ENCODE assay signal across 35 cellular contexts in the genomic region with DNA sequence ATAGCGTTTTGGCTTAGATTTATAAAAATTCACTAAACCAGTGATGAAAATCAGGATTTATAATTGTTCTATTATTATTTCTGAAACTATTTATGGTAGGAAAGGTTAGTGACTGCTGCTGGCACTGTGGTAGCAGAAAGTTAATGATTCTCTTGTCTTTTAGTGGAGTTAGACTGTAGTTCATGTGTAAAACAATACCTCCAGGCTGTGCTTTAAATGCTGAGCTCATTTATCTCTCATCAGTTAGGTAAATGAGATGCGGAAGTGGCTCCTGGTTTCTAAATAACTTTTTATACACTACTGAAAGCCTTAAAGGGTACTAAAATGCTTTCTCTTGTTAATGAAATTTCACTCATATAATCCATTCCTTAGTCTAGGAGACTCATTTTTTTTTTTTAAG.
DNase-seq lines count a peak whose midpoint lies in the region; ATAC-seq, FAIRE-seq and TF ChIP-seq lines count a peak whose summit lies in the region.
"Had no signal": no experiment of that assay in that cellular context is flagged by ENCODE, and none has a peak within 500 bp of the region (broad histone marks: within the 10 kb centered on the region; RNA-seq: fewer than 3 reads in every experiment).

No MANE protein-coding gene starts in this region.

- no TSS peak for BruUV-seq in GM12878 (replicated peaks; lab: Mats Ljungman, UMichigan)

- WGBS in GM12878 (ENCODE audit: insufficient coverage, insufficient replicate concordance, low lambda C conversion rate, missing lambda C conversion rate), result 63% methylated on average over 2 of the region's 2 CpGs
- 14 to 62% methylated on average over 2 of the region's 2 CpGs for WGBS in sigmoid colon, 2 donors

- TF ChIP-seq RAD21 in GM12878 (IDR thresholded peaks at IDR 0.05; ENCODE audit: insufficient read depth, low read depth, low read length), result no peak

- intact Hi-C loops in Right ventricle myocardium superior (cut with DNase I) (no loop called here), GM12878 (cut with micrococcal nuclease; ENCODE audit: unreplicated experiment) (no loop called here), sigmoid colon (cut with DNase I) (no loop called here)

- H3K27me3 ChIP-seq in cardiac muscle cell (no peaks in the 10 kb centered on the region), GM12878 (replicated peaks in 1 of 2; ENCODE audit: control insufficient read depth in 2 of 2, insufficient read depth in 2 of 2, low read length in 1 of 2) (no peaks in the 10 kb centered on the region), keratinocyte (ENCODE audit: control insufficient read depth, extremely low read depth, insufficient read depth, low read length) (no peaks in the 10 kb centered on the region), sigmoid colon (no peaks in the 10 kb centered on the region)
- H3K27me3 ChIP-seq: colonic mucosa, MG63, stomach, thyroid gland had no signal

- H3K36me3 ChIP-seq in cardiac muscle cell (no peaks in the 10 kb centered on the region), GM12878 (ENCODE audit: control insufficient read depth in 2 of 2, insufficient read depth in 2 of 2, low read length in 1 of 2) (no peaks in the 10 kb centered on the region), keratinocyte (ENCODE audit: control insufficient read depth in 2 of 2, extremely low read depth in 1 of 2, insufficient read depth in 2 of 2, low read length in 2 of 2) (no peaks in the 10 kb centered on the region), sigmoid colon (no peaks in the 10 kb centered on the region)
- H3K36me3 ChIP-seq: colonic mucosa, MG63, stomach, thyroid gland had no signal

- CTCF ChIA-PET in GM12878 (lab: Yijun Ruan, JAX), result interaction anchor here (1.7 kb wide), 1 partner anchor 9 kb away, joined by 4 read pairs; no protein-coding TSS in a partner anchor

- H3K27ac ChIP-seq in cardiac muscle cell (peak overlapping the region; percentile 92), GM12878 (ENCODE audit: control insufficient read depth, insufficient read depth) (no peak overlapping the region), keratinocyte (ENCODE audit: control insufficient read depth, insufficient read depth, low read length) (no peak overlapping the region), sigmoid colon (no peak overlapping the region)
- H3K27ac ChIP-seq: colonic mucosa, stomach, thyroid gland had no signal

- no peaks in the 10 kb centered on the region for H4K20me1 ChIP-seq in GM12878 (ENCODE audit: control insufficient read depth, insufficient read depth)
- H4K20me1 ChIP-seq in keratinocyte (ENCODE audit: control insufficient read depth, extremely low read depth, insufficient read depth, low read length), result no peaks in the 10 kb centered on the region

- DNase-seq in cardiac muscle cell (ENCODE audit: low read depth in 1 of 2, low spot score in 1 of 2) (peak in 1 of 2 donors; percentile 18), Right ventricle myocardium superior (no peak), GM12878 (ENCODE audit: low read depth, low spot score) (no peak), keratinocyte (ENCODE audit: low read depth, low spot score) (no peak), dermis blood vessel endothelial cell (no peak), NCI-H2081 treated with DMSO at 0.1 percent for 48 hours (lab: John Stamatoyannopoulos, UW) (no peak), sigmoid colon (no peak)
- DNase-seq: activated B cell treated with CpG ODN at 0.5 μM for 24 hours; activated CD8-positive, alpha-beta memory T cell treated with anti-CD3 and anti-CD28 coated beads, Interleukin-2, amount 50 U/mL, for 48 hours; activated naive CD4-positive, alpha-beta T cell treated with anti-CD3 and anti-CD28 coated beads, Interleukin-2, amount 50 U/mL, for 16 hours; amniotic stem cell; CD4-positive, alpha-beta memory T cell; colonic mucosa; DMS153; effector memory CD4-positive, alpha-beta T cell; foreskin fibroblast; KBM-7; MG63; natural killer cell; NCI-H1417 treated with DMSO at 0.1 percent for 48 hours; NCI-H2081; NCI-H345; retina; small intestine; stimulated activated CD4-positive, alpha-beta T cell treated with anti-CD3 and anti-CD28 coated beads, Interleukin-1b, Interleukin-23, amount 100 ng/mL, for 48 hours; stimulated activated CD8-positive, alpha-beta memory T cell treated with anti-CD3 and anti-CD28 coated beads, Interleukin-4, amount 100 ng/mL, for 48 hours; stomach; T-helper 9 cell; thyroid gland had no signal

- ATAC-seq in Right ventricle myocardium superior (ENCODE audit: poor library complexity) (no peak), GM12878 (peak; percentile 75), GM21515 (IDR thresholded peaks at IDR 0.05; ENCODE audit: unreplicated experiment) (no peak)
- ATAC-seq: activated T-helper 17 cell treated with anti-CD3 and anti-CD28 coated beads, Interleukin-2, amount 50 U/mL, for 72 hours; esophagus mucosa; natural killer cell; PC-3; Right ventricle myocardium inferior had no signal

- no peak for FAIRE-seq in GM12878 (lab: Jason Lieb, UNC)
- FAIRE-seq in keratinocyte (lab: Jason Lieb, UNC), result no peak
- FAIRE-seq: A204.1, small intestine had no signal

- H3K9ac ChIP-seq in GM12878 (ENCODE audit: control insufficient read depth, insufficient read depth, low read length) (no peak overlapping the region), keratinocyte (ENCODE audit: control insufficient read depth, extremely low read depth, insufficient read depth, low read length) (no peak overlapping the region)

- TF ChIP-seq POLR2A in GM12878 (IDR thresholded peaks at IDR 0.05; ENCODE audit: low read depth, low read length) (no peak), sigmoid colon (IDR thresholded peaks at IDR 0.05) (no peak)

- H3K79me2 ChIP-seq in GM12878 (ENCODE audit: control insufficient read depth, insufficient read depth, low read length) (no peaks in the 10 kb centered on the region), keratinocyte (ENCODE audit: control insufficient read depth, insufficient read depth, low read length) (no peaks in the 10 kb centered on the region)

- no peak overlapping the region for H2AFZ ChIP-seq in GM12878 (ENCODE audit: control insufficient read depth, low read depth, low read length)
- peak overlapping the region; percentile 74 for H2AFZ ChIP-seq in keratinocyte (ENCODE audit: control insufficient read depth, low read length)

- no peak for TF ChIP-seq EP300 in GM12878 (IDR thresholded peaks at IDR 0.05; ENCODE audit: borderline replicate concordance in 1 of 2, control insufficient read depth in 1 of 2, low read depth in 2 of 2, low read length in 2 of 2)
- no peak for TF ChIP-seq EP300 in sigmoid colon (IDR thresholded peaks at IDR 0.05)

- RAD21 ChIA-PET in GM12878 (lab: Charles Lee; ENCODE audit: unreplicated experiment), result no interaction called here

- SMC1A ChIA-PET in GM12878 (lab: Charles Lee; ENCODE audit: uncharacterized antibody, unreplicated experiment), result interaction anchor here (0.6 to 1.7 kb wide), 2 partner anchors 9 to 37 kb away, joined by 3 to 6 read pairs; no protein-coding TSS in a partner anchor

- H3K9me1 ChIP-seq in keratinocyte (ENCODE audit: control insufficient read depth, extremely low read depth, insufficient read depth, low read length), result no peaks in the 10 kb centered on the region

- dilution Hi-C loops in keratinocyte (cut with MboI; ENCODE audit: extremely low pct_ligation_motif_present, low sequenced_read_pairs), result no loop called here

- in situ Hi-C loops in GM12878 (cut with MboI), result no loop called here

- no peaks in the 10 kb centered on the region for H3K9me3 ChIP-seq in cardiac muscle cell (ENCODE audit: low read depth)
- no peaks in the 10 kb centered on the region for H3K9me3 ChIP-seq in GM12878 (replicated peaks; ENCODE audit: control insufficient read depth, insufficient read depth, low read length)
- no peaks in the 10 kb centered on the region for H3K9me3 ChIP-seq in keratinocyte (ENCODE audit: control insufficient read depth, low read depth, low read length)
- no peaks in the 10 kb centered on the region for H3K9me3 ChIP-seq in sigmoid colon
- H3K9me3 ChIP-seq: colonic mucosa, MG63, stomach, thyroid gland had no signal

- peaks cover 54% of the 10 kb centered on the region for H3K4me1 ChIP-seq in cardiac muscle cell (ENCODE audit: low read depth)
- no peaks in the 10 kb centered on the region for H3K4me1 ChIP-seq in GM12878 (ENCODE audit: control insufficient read depth, insufficient read depth, low read length)
- peaks cover 20% of the 10 kb centered on the region for H3K4me1 ChIP-seq in keratinocyte (ENCODE audit: control insufficient read depth, extremely low read depth, insufficient read depth, low read length)
- no peaks in the 10 kb centered on the region for H3K4me1 ChIP-seq in sigmoid colon
- H3K4me1 ChIP-seq: colonic mucosa, stomach, thyroid gland had no signal

- TF ChIP-seq CTCF in cardiac muscle cell (IDR thresholded peaks at IDR 0.05; ENCODE audit: low read depth, low read length) (no peak), GM12878 (IDR thresholded peaks at IDR 0.05 in 2 of 3, conservative IDR thresholded peaks at IDR 0.05 in 1 of 3; ENCODE audit: control insufficient read depth in 2 of 3, extremely low read depth in 1 of 3, insufficient read depth in 1 of 3, low read depth in 3 of 3, low read length in 3 of 3) (no peak), keratinocyte (optimal IDR thresholded peaks at IDR 0.05 in 1 of 3, IDR thresholded peaks at IDR 0.05 in 1 of 3, conservative IDR thresholded peaks at IDR 0.05 in 1 of 3; ENCODE audit: extremely low read depth in 1 of 3, insufficient read depth in 2 of 3, low read length in 3 of 3) (no peak), sigmoid colon (IDR thresholded peaks at IDR 0.05) (no peak)

- POLR2A ChIA-PET in GM12878 (lab: Charles Lee), result interaction anchor here (0.5 kb wide), 1 partner anchor 1385 kb away, joined by 4 read pairs; no protein-coding TSS in a partner anchor

- H3K4me3 ChIP-seq in cardiac muscle cell (no peak overlapping the region), GM12878 (no peak overlapping the region), keratinocyte (ENCODE audit: control insufficient read depth in 2 of 3, extremely low read depth in 1 of 3, insufficient read depth in 2 of 3, low read depth in 1 of 3, low read length in 3 of 3) (no peak overlapping the region), sigmoid colon (no peak overlapping the region)
- H3K4me3 ChIP-seq: colonic mucosa, MG63, stomach, thyroid gland had no signal

- H3K4me2 ChIP-seq in GM12878 (ENCODE audit: control insufficient read depth, insufficient read depth) (no peak overlapping the region), keratinocyte (ENCODE audit: control insufficient read depth, extremely low read depth, insufficient read depth, low read depth, low read length) (peak overlapping the region; percentile 19)

TF ChIP-seq in GM12878, 131 proteins besides CTCF, POLR2A, EP300 and RAD21 (continues in another document):
- TF ChIP-seq RCOR1 (conservative IDR thresholded peaks at IDR 0.05; ENCODE audit: low read depth, low read length), result no peak
- TF ChIP-seq EGR1 (IDR thresholded peaks at IDR 0.05; ENCODE audit: borderline replicate concordance in 1 of 2, low read depth in 2 of 2, low read length in 2 of 2), result no peak
